Comparison of ENCODE assay signal across 14 cellular contexts in genomic region chr1:211334986-211335385, GRCh38. TPM values are rescaled to one million over a fixed set of nuclear protein-coding genes. Genes with fewer than 3 reads are reported as not detected.
DNase-seq lines count a peak whose midpoint lies in the region; ATAC-seq and TF ChIP-seq lines count a peak whose summit lies in the region.
"Had no signal": no experiment of that assay in that cellular context is flagged by ENCODE, and none has a peak within 500 bp of the region (broad histone marks: within the 10 kb centered on the region; RNA-seq: fewer than 3 reads in every experiment).

No MANE protein-coding gene starts in this region.

- peak overlapping the region; percentile 86 for H3K4me2 ChIP-seq in OCI-LY7 (ENCODE audit: low read length)

- H3K27ac Mint-ChIP-seq in activated CD4-positive, alpha-beta T cell treated with anti-CD3 and anti-CD28 coated beads for 36 hours: peak overlapping the region; percentile 90
- peak overlapping the region; percentile 91 for H3K27ac Mint-ChIP-seq in activated naive CD8-positive, alpha-beta T cell treated with anti-CD3 and anti-CD28 coated beads, Interleukin-2, amount 10 ng/mL, durations not matched to agents 7 days and 5 days
- H3K27ac Mint-ChIP-seq in stimulated activated naive B cell treated with anti-CD40 and anti-IgM and Interleukin-4, amounts not matched to agents 10 μg/mL and 1 μg/mL and 100 μg/mL, for 72 hours: peak overlapping the region; percentile 90

- H3K4me1 Mint-ChIP-seq in activated CD4-positive, alpha-beta T cell treated with anti-CD3 and anti-CD28 coated beads for 36 hours: peaks cover 91% of the 10 kb centered on the region
- H3K4me1 Mint-ChIP-seq in activated naive CD8-positive, alpha-beta T cell treated with anti-CD3 and anti-CD28 coated beads, Interleukin-2, amount 10 ng/mL, durations not matched to agents 7 days and 5 days: peaks cover 75% of the 10 kb centered on the region
- peaks cover 75 to 94% of the 10 kb centered on the region in 2 donors for H3K4me1 Mint-ChIP-seq in stimulated activated naive B cell treated with anti-CD40 and anti-IgM and Interleukin-4, amounts not matched to agents 10 μg/mL and 1 μg/mL and 100 μg/mL, for 72 hours

- DNase-seq in activated CD4-positive, alpha-beta T cell treated with anti-CD3 and anti-CD28 coated beads for 36 hours: no peak
- DNase-seq in activated CD4-positive, alpha-beta T cell treated with anti-CD3 and anti-CD28 coated beads, Interleukin-2, amount 50 U/mL, for 48 hours: no peak
- DNase-seq in OCI-LY7 (ENCODE audit: low spot score) (no peak), occipital lobe (lab: John Stamatoyannopoulos, UW) (no peak), left lobe of liver (ENCODE audit: low spot score) (no peak), NCI-H82 (lab: John Stamatoyannopoulos, UW) (no peak)
- no peak for DNase-seq in activated naive CD8-positive, alpha-beta T cell treated with anti-CD3 and anti-CD28 coated beads, Interleukin-2, amount 10 ng/mL, durations not matched to agents 7 days and 5 days
- DNase-seq in stimulated activated naive B cell treated with anti-CD40 and anti-IgM and Interleukin-4, amounts not matched to agents 10 μg/mL and 1 μg/mL and 100 μg/mL, for 72 hours: no peak
- DNase-seq: dorsolateral prefrontal cortex, mesenchymal stem cell, NCI-H2171 had no signal

- POLR2A ChIA-PET in activated CD4-positive, alpha-beta T cell treated with anti-CD3 and anti-CD28 coated beads for 36 hours (lab: Charles Lee): no interaction called here
- POLR2A ChIA-PET in OCI-LY7 (lab: Charles Lee): interaction anchor here (0.9 to 2.9 kb wide), 5 partner anchors 9 to 46 kb away, joined by 3 to 23 read pairs (median 5); partner anchors contain the start of gene TRAF5
- POLR2A ChIA-PET in activated naive CD8-positive, alpha-beta T cell treated with anti-CD3 and anti-CD28 coated beads, Interleukin-2, amount 10 ng/mL, durations not matched to agents 7 days and 5 days (lab: Charles Lee): interaction anchor here (1.6 to 3.3 kb wide), 3 partner anchors 7 to 76 kb away, joined by 3 to 18 read pairs (median 14); partner anchors contain the start of gene RCOR3

- H3K4me3 Mint-ChIP-seq in activated CD4-positive, alpha-beta T cell treated with anti-CD3 and anti-CD28 coated beads for 36 hours: no peak overlapping the region
- H3K4me3 Mint-ChIP-seq in activated naive CD8-positive, alpha-beta T cell treated with anti-CD3 and anti-CD28 coated beads, Interleukin-2, amount 10 ng/mL, durations not matched to agents 7 days and 5 days: peak overlapping the region; percentile 77
- no peak overlapping the region for H3K4me3 Mint-ChIP-seq in stimulated activated naive B cell treated with anti-CD40 and anti-IgM and Interleukin-4, amounts not matched to agents 10 μg/mL and 1 μg/mL and 100 μg/mL, for 72 hours

- TF ChIP-seq CTCF in OCI-LY7 (conservative IDR thresholded peaks at IDR 0.05; ENCODE audit: low read length): no peak

- peak overlapping the region; percentile 56 for H3K4me3 ChIP-seq in OCI-LY7 (ENCODE audit: low read depth, low read length, poor library complexity, severe bottlenecking)
- H3K4me3 ChIP-seq: A549, dorsolateral prefrontal cortex, thoracic aorta had no signal

- H3K27ac ChIP-seq in OCI-LY7 (ENCODE audit: low read depth, low read length, poor library complexity, severe bottlenecking): peak overlapping the region; percentile 87
- H3K27ac ChIP-seq: A549, dorsolateral prefrontal cortex, thoracic aorta had no signal

- 0 out of 2 replicates have a peak, but pooled peaks cover 4% of the 10 kb centered on the region for H3K36me3 ChIP-seq in OCI-LY7 (ENCODE audit: insufficient read depth, low read length)
- H3K36me3 ChIP-seq: thoracic aorta had no signal

- no peaks in the 10 kb centered on the region for H3K9me3 ChIP-seq in OCI-LY7 (ENCODE audit: low read length)
- H3K9me3 ChIP-seq: A549, thoracic aorta had no signal

- H4K20me1 ChIP-seq in OCI-LY7 (ENCODE audit: insufficient read depth, low read length): no peaks in the 10 kb centered on the region

- H2AFZ ChIP-seq in OCI-LY7 (ENCODE audit: low read length): no peak overlapping the region

- no peaks in the 10 kb centered on the region for H3K27me3 Mint-ChIP-seq in activated CD4-positive, alpha-beta T cell treated with anti-CD3 and anti-CD28 coated beads for 36 hours
- H3K27me3 Mint-ChIP-seq in activated naive CD8-positive, alpha-beta T cell treated with anti-CD3 and anti-CD28 coated beads, Interleukin-2, amount 10 ng/mL, durations not matched to agents 7 days and 5 days: no peaks in the 10 kb centered on the region
- H3K27me3 Mint-ChIP-seq in stimulated activated naive B cell treated with anti-CD40 and anti-IgM and Interleukin-4, amounts not matched to agents 10 μg/mL and 1 μg/mL and 100 μg/mL, for 72 hours: no peaks in the 10 kb centered on the region

- CTCF ChIA-PET in activated CD4-positive, alpha-beta T cell treated with anti-CD3 and anti-CD28 coated beads for 36 hours (lab: Charles Lee): interaction anchor here (0.5 to 1.5 kb wide), 4 partner anchors 9 to 27 kb away, joined by 3 to 5 read pairs (median 4); no protein-coding TSS in a partner anchor
- CTCF ChIA-PET in OCI-LY7 (lab: Charles Lee; ENCODE audit: unreplicated experiment): interaction anchor here (1.2 to 4.4 kb wide), 2 partner anchors 7 to 11 kb away, joined by 4 to 38 read pairs; partner anchors contain the start of gene TRAF5

- H3K9me3 Mint-ChIP-seq in activated CD4-positive, alpha-beta T cell treated with anti-CD3 and anti-CD28 coated beads for 36 hours (ENCODE audit: low read depth): no peaks in the 10 kb centered on the region
- no peaks in the 10 kb centered on the region for H3K9me3 Mint-ChIP-seq in activated naive CD8-positive, alpha-beta T cell treated with anti-CD3 and anti-CD28 coated beads, Interleukin-2, amount 10 ng/mL, durations not matched to agents 7 days and 5 days
- H3K9me3 Mint-ChIP-seq in stimulated activated naive B cell treated with anti-CD40 and anti-IgM and Interleukin-4, amounts not matched to agents 10 μg/mL and 1 μg/mL and 100 μg/mL, for 72 hours: no peaks in the 10 kb centered on the region

- no peaks in the 10 kb centered on the region for H3K9me2 ChIP-seq in OCI-LY7 (ENCODE audit: insufficient read depth, low read length)

- peaks cover 96% of the 10 kb centered on the region for H3K4me1 ChIP-seq in OCI-LY7 (ENCODE audit: insufficient read depth, low read length, poor library complexity, severe bottlenecking)

- H3K79me2 ChIP-seq in OCI-LY7 (ENCODE audit: insufficient read depth, low read depth, low read length): peaks cover 90% of the 10 kb centered on the region

- H3K36me3 Mint-ChIP-seq in activated CD4-positive, alpha-beta T cell treated with anti-CD3 and anti-CD28 coated beads for 36 hours (ENCODE audit: low read depth): peaks cover 15% of the 10 kb centered on the region
- H3K36me3 Mint-ChIP-seq in activated naive CD8-positive, alpha-beta T cell treated with anti-CD3 and anti-CD28 coated beads, Interleukin-2, amount 10 ng/mL, durations not matched to agents 7 days and 5 days: peaks cover 34% of the 10 kb centered on the region
- H3K36me3 Mint-ChIP-seq in stimulated activated naive B cell treated with anti-CD40 and anti-IgM and Interleukin-4, amounts not matched to agents 10 μg/mL and 1 μg/mL and 100 μg/mL, for 72 hours: peaks cover 10 to 33% of the 10 kb centered on the region in 2 donors

- intact Hi-C loops in activated CD4-positive, alpha-beta T cell treated with anti-CD3 and anti-CD28 coated beads for 36 hours (cut with DNase I, micrococcal nuclease): loop anchor here in 1 of 2 experiments (2.0 kb wide), 1 partner anchor 18 kb away; no protein-coding TSS in a partner anchor
- intact Hi-C loops in OCI-LY7 (cut with micrococcal nuclease; ENCODE audit: unreplicated experiment): loop anchor here (2.0 kb wide), 1 partner anchor 18 kb away; no protein-coding TSS in a partner anchor

- no TSS peak for BruUV-seq in OCI-LY7 (replicated peaks; lab: Mats Ljungman, UMichigan)

- peak; percentile 78 for ATAC-seq in activated CD4-positive, alpha-beta T cell treated with anti-CD3 and anti-CD28 coated beads for 36 hours
- no peak for ATAC-seq in activated naive CD8-positive, alpha-beta T cell treated with anti-CD3 and anti-CD28 coated beads, Interleukin-2, amount 10 ng/mL, durations not matched to agents 7 days and 5 days (ENCODE audit: low read depth)
- ATAC-seq in stimulated activated naive B cell treated with anti-CD40 and anti-IgM and Interleukin-4, amounts not matched to agents 10 μg/mL and 1 μg/mL and 100 μg/mL, for 72 hours (replicated peaks): no peak
- ATAC-seq in left lobe of liver: no peak
- ATAC-seq: A549, Panc1 had no signal

RNA-seq across cellular contexts. Expression of gene TRAF5, which starts 8.4 kb away (rescaled TPM):
- total RNA-seq in activated CD4-positive, alpha-beta T cell treated with anti-CD3 and anti-CD28 coated beads for 36 hours: 10 to 100 TPM; 28.0 to 32.2 TPM
- total RNA-seq in OCI-LY7 (2014; rRNA removed; shearing (Covaris generic)): 23.0 and 24.2 TPM in 2 replicates
- total RNA-seq in OCI-LY7 (2022) (54.4 and 61.1 TPM in 2 replicates), occipital lobe (13.9 TPM), left lobe of liver (0.98 TPM)
- 10 to 100 TPM; 82.2 to 84.0 TPM for total RNA-seq in activated naive CD8-positive, alpha-beta T cell treated with anti-CD3 and anti-CD28 coated beads, Interleukin-2, amount 10 ng/mL, durations not matched to agents 7 days and 5 days
